ENCODE assay signal across 14 cellular contexts in genomic region chr14:24701031-24701430, GRCh38.
"Had no signal": no experiment of that assay in that cellular context is flagged by ENCODE, and none has a peak within 500 bp of the region (broad histone marks: within the 10 kb centered on the region; RNA-seq: fewer than 3 reads in every experiment).

No MANE protein-coding gene starts in this region.

- H3K9me3 ChIP-seq: ascending aorta, tibial artery had no signal

- H3K36me3 Mint-ChIP-seq: natural killer cell had no signal

- H3K36me3 ChIP-seq: ascending aorta, tibial artery, WERI-Rb-1 had no signal

- H3K4me3 ChIP-seq: ascending aorta, skin epidermis, tibial artery had no signal

- H3K27ac ChIP-seq: ascending aorta, skin epidermis, tibial artery, WERI-Rb-1 had no signal

- H3K9me3 Mint-ChIP-seq: activated naive CD8-positive, alpha-beta T cell treated with anti-CD3 and anti-CD28 coated beads, Interleukin-2, amount 50 U/mL, for 24 hours; natural killer cell had no signal

- DNase-seq: activated CD4-positive, alpha-beta T cell treated with anti-CD3 and anti-CD28 coated beads for 48 hours; activated CD8-positive, alpha-beta memory T cell treated with anti-CD3 and anti-CD28 coated beads for 24 hours; activated naive CD4-positive, alpha-beta T cell treated with Interleukin-2 at 50 U/mL for 16 hours; activated naive CD8-positive, alpha-beta T cell treated with anti-CD3 and anti-CD28 coated beads, Interleukin-2, amount 50 U/mL, for 24 hours; mammary epithelial cell; natural killer cell; posterior cingulate gyrus; stimulated activated CD4-positive, alpha-beta T cell treated with anti-CD3 and anti-CD28 coated beads, Interleukin-4, amount 100 ng/mL, for 4 hours; tibial artery; WERI-Rb-1 had no signal

- FAIRE-seq: bronchial epithelial cell had no signal

- H3K4me1 ChIP-seq: ascending aorta, tibial artery had no signal

- ATAC-seq: activated naive CD8-positive, alpha-beta T cell treated with anti-CD3 and anti-CD28 coated beads, Interleukin-2, amount 50 U/mL, for 24 hours; esophagus mucosa had no signal

- H3K27me3 ChIP-seq: ascending aorta, tibial artery had no signal

- H3K4me3 Mint-ChIP-seq: activated naive CD8-positive, alpha-beta T cell treated with anti-CD3 and anti-CD28 coated beads, Interleukin-2, amount 50 U/mL, for 24 hours; natural killer cell had no signal
